11 cellular contexts compared by ENCODE assay signal in genomic region chr1:155942578-155943141, GRCh38. TPM values are rescaled to one million over a fixed set of nuclear protein-coding genes. Genes with fewer than 3 reads are reported as not detected.
DNase-seq lines count a peak whose midpoint lies in the region; ATAC-seq lines count a peak whose summit lies in the region.
"Had no signal": no experiment of that assay in that cellular context is flagged by ENCODE, and none has a peak within 500 bp of the region (broad histone marks: within the 10 kb centered on the region; RNA-seq: fewer than 3 reads in every experiment).

No MANE protein-coding gene starts in this region.

- H3K9me3 ChIP-seq in subcutaneous abdominal adipose tissue (ENCODE audit: control insufficient read depth in 5 of 5, low read length in 5 of 5) = no peaks in the 10 kb centered on the region
- H3K9me3 ChIP-seq: esophagus muscularis mucosa had no signal

- H3K4me3 ChIP-seq in subcutaneous abdominal adipose tissue (ENCODE audit: low read depth in 1 of 5, low read length in 5 of 5) = no peak overlapping the region
- H3K4me3 ChIP-seq: esophagus muscularis mucosa had no signal

- no peaks in the 10 kb centered on the region for H3K9me3 Mint-ChIP-seq in activated T-cell treated with anti-CD3 and anti-CD28 coated beads, Interleukin-2, amount 50 U/mL, for 24 hours
- H3K9me3 Mint-ChIP-seq in activated T-cell treated with anti-CD3 and anti-CD28 coated beads, Interleukin-2, amount 50 U/mL, for 4 hours = no peaks in the 10 kb centered on the region
- no peaks in the 10 kb centered on the region for H3K9me3 Mint-ChIP-seq in effector memory CD8-positive, alpha-beta T cell

- H3K27me3 ChIP-seq in subcutaneous abdominal adipose tissue (ENCODE audit: control insufficient read depth in 5 of 5, insufficient read depth in 4 of 5, low read length in 5 of 5) = no peaks in the 10 kb centered on the region
- H3K27me3 ChIP-seq: esophagus muscularis mucosa had no signal

- H3K4me3 Mint-ChIP-seq in activated T-cell treated with anti-CD3 and anti-CD28 coated beads, Interleukin-2, amount 50 U/mL, for 24 hours = no peak overlapping the region
- no peak overlapping the region for H3K4me3 Mint-ChIP-seq in activated T-cell treated with anti-CD3 and anti-CD28 coated beads, Interleukin-2, amount 50 U/mL, for 4 hours
- H3K4me3 Mint-ChIP-seq in effector memory CD8-positive, alpha-beta T cell = no peak overlapping the region

- peaks cover 77% of the 10 kb centered on the region for H3K4me1 Mint-ChIP-seq in activated T-cell treated with anti-CD3 and anti-CD28 coated beads, Interleukin-2, amount 50 U/mL, for 24 hours (ENCODE audit: low read depth)
- peaks cover 62% of the 10 kb centered on the region for H3K4me1 Mint-ChIP-seq in activated T-cell treated with anti-CD3 and anti-CD28 coated beads, Interleukin-2, amount 50 U/mL, for 4 hours (ENCODE audit: low read depth)
- H3K4me1 Mint-ChIP-seq in effector memory CD8-positive, alpha-beta T cell (ENCODE audit: low read depth in 2 of 2) = peaks cover 38 to 43% of the 10 kb centered on the region in 2 donors

- peaks cover 0 to 24% (median 16%) of the 10 kb centered on the region in 5 donors for H3K36me3 ChIP-seq in subcutaneous abdominal adipose tissue (ENCODE audit: control insufficient read depth in 5 of 5, insufficient read depth in 5 of 5, low read length in 5 of 5)

- H3K9ac ChIP-seq in subcutaneous abdominal adipose tissue (ENCODE audit: low read length in 5 of 5) = peak overlapping the region in 1 of 5 donors; percentile 23

- peaks cover 12 to 78% (median 62%) of the 10 kb centered on the region in 5 donors for H3K4me1 ChIP-seq in subcutaneous abdominal adipose tissue (ENCODE audit: control insufficient read depth in 5 of 5, insufficient read depth in 5 of 5, low read length in 5 of 5)

- no peak for ATAC-seq in activated T-cell treated with anti-CD3 and anti-CD28 coated beads, Interleukin-2, amount 50 U/mL, for 4 hours
- peak; percentile 26 for ATAC-seq in esophagus mucosa
- no peak for ATAC-seq in effector memory CD8-positive, alpha-beta T cell (replicated peaks)

- H3K27ac ChIP-seq in subcutaneous abdominal adipose tissue (ENCODE audit: low read depth, low read length) = peak overlapping the region; percentile 69

- no peak for DNase-seq in activated T-cell treated with anti-CD3 and anti-CD28 coated beads, Interleukin-2, amount 50 U/mL, for 24 hours
- DNase-seq in activated T-cell treated with anti-CD3 and anti-CD28 coated beads, Interleukin-2, amount 50 U/mL, for 4 hours = no peak
- peak; percentile 49 for DNase-seq in RPMI8226
- DNase-seq in NCI-H82 (lab: John Stamatoyannopoulos, UW) = no peak
- DNase-seq in NCI-H2196 treated with DMSO at 0.1 percent for 48 hours (lab: John Stamatoyannopoulos, UW; ENCODE audit: unreplicated experiment) = no peak
- DNase-seq in effector memory CD8-positive, alpha-beta T cell = no peak
- DNase-seq: activated CD4-positive, CD25-positive, alpha-beta regulatory T cell had no signal

- H3K27me3 Mint-ChIP-seq in activated T-cell treated with anti-CD3 and anti-CD28 coated beads, Interleukin-2, amount 50 U/mL, for 24 hours = no peaks in the 10 kb centered on the region
- H3K27me3 Mint-ChIP-seq in activated T-cell treated with anti-CD3 and anti-CD28 coated beads, Interleukin-2, amount 50 U/mL, for 4 hours (ENCODE audit: low read depth) = no peaks in the 10 kb centered on the region
- H3K27me3 Mint-ChIP-seq in effector memory CD8-positive, alpha-beta T cell = no peaks in the 10 kb centered on the region

- H3K27ac Mint-ChIP-seq in activated T-cell treated with anti-CD3 and anti-CD28 coated beads, Interleukin-2, amount 50 U/mL, for 24 hours = peak overlapping the region; percentile 58
- peak overlapping the region in 1 of 2 donors; percentile 85 for H3K27ac Mint-ChIP-seq in effector memory CD8-positive, alpha-beta T cell

- H3K36me3 Mint-ChIP-seq in activated T-cell treated with anti-CD3 and anti-CD28 coated beads, Interleukin-2, amount 50 U/mL, for 24 hours (ENCODE audit: low read depth) = peaks cover 35% of the 10 kb centered on the region
- peaks cover 16% of the 10 kb centered on the region for H3K36me3 Mint-ChIP-seq in activated T-cell treated with anti-CD3 and anti-CD28 coated beads, Interleukin-2, amount 50 U/mL, for 4 hours (ENCODE audit: insufficient read depth)
- H3K36me3 Mint-ChIP-seq in effector memory CD8-positive, alpha-beta T cell (ENCODE audit: insufficient read depth) = peaks cover 24% of the 10 kb centered on the region

RNA-seq across cellular contexts. Expression of gene RXFP4, which starts 1.2 kb away (rescaled TPM):
- total RNA-seq in activated T-cell treated with anti-CD3 and anti-CD28 coated beads, Interleukin-2, amount 50 U/mL, for 4 hours = not detected
- not detected for total RNA-seq in esophagus mucosa
- total RNA-seq: esophagus muscularis mucosa, kidney had no signal

RNA-seq across cellular contexts. Expression of gene KHDC4, which starts 8.4 kb away (rescaled TPM):
- 10 to 100 TPM; 32.2 to 38.3 (median 37.9) TPM for total RNA-seq in activated T-cell treated with anti-CD3 and anti-CD28 coated beads, Interleukin-2, amount 50 U/mL, for 4 hours
- 19.4 TPM for total RNA-seq in esophagus mucosa

RNA-seq across cellular contexts. Expression of gene RIT1, which starts 31.5 kb away (rescaled TPM):
- total RNA-seq in activated T-cell treated with anti-CD3 and anti-CD28 coated beads, Interleukin-2, amount 50 U/mL, for 4 hours = 10 to 100 TPM; 15.6 to 25.0 (median 17.9) TPM
- 35.7 TPM for total RNA-seq in esophagus mucosa

RNA-seq across cellular contexts. Expression of gene ARHGEF2, which starts 35.7 kb away (rescaled TPM):
- 100 to 1,000 TPM; 144 to 174 (median 149) TPM for total RNA-seq in activated T-cell treated with anti-CD3 and anti-CD28 coated beads, Interleukin-2, amount 50 U/mL, for 4 hours
- total RNA-seq in esophagus mucosa = 23.8 TPM
